Comparison of ENCODE assay signal across 32 cellular contexts in genomic region chr9:97364769-97365490, GRCh38. TPM values are rescaled to one million over a fixed set of nuclear protein-coding genes. Genes with fewer than 3 reads are reported as not detected.
A peak's percentile ranks its signal among the peaks of the same experiment; 100 is the strongest.
DNase-seq lines count a peak whose midpoint lies in the region; ATAC-seq, FAIRE-seq and TF ChIP-seq lines count a peak whose summit lies in the region.
"Had no signal": no experiment of that assay in that cellular context is flagged by ENCODE, and none has a peak within 500 bp of the region (broad histone marks: within the 10 kb centered on the region; RNA-seq: fewer than 3 reads in every experiment).

No MANE protein-coding gene starts in this region.

- intact Hi-C loops in mucosa of descending colon (cut with DNase I, micrococcal nuclease), result no loop called here
- intact Hi-C loops in stomach (cut with DNase I; ENCODE audit: low total_unique reads), result no loop called here

- peaks cover 36 to 52% of the 10 kb centered on the region in 2 donors for H3K36me3 Mint-ChIP-seq in stimulated activated naive B cell treated with anti-CD40 and anti-IgM and Interleukin-4, amounts not matched to agents 10 μg/mL and 1 μg/mL and 100 μg/mL, for 72 hours

- H3K27ac Mint-ChIP-seq in stimulated activated naive B cell treated with anti-CD40 and anti-IgM and Interleukin-4, amounts not matched to agents 10 μg/mL and 1 μg/mL and 100 μg/mL, for 72 hours, result no peak overlapping the region
- H3K27ac Mint-ChIP-seq: activated CD4-positive, alpha-beta memory T cell treated with anti-CD3 and anti-CD28 coated beads, Interleukin-2, amount 10 ng/mL, durations not matched to agents 7 days and 5 days had no signal

- no peak for TF ChIP-seq EP300 in stomach (IDR thresholded peaks at IDR 0.05)

- DNase-seq in GM12892 (ENCODE audit: insufficient read length), result no peak
- DNase-seq in NCI-H345 treated with DMSO at 0.1 percent for 48 hours (lab: John Stamatoyannopoulos, UW; ENCODE audit: unreplicated experiment), result peak; percentile 67
- DNase-seq in RWPE2 (ENCODE audit: low spot score), result no peak
- no peak for DNase-seq in mucosa of descending colon
- DNase-seq in stimulated activated naive B cell treated with anti-CD40 and anti-IgM and Interleukin-4, amounts not matched to agents 10 μg/mL and 1 μg/mL and 100 μg/mL, for 72 hours, result no peak
- no peak for DNase-seq in GDM1 (lab: John Stamatoyannopoulos, UW)
- DNase-seq in stomach, result no peak
- DNase-seq: activated CD4-positive, alpha-beta memory T cell treated with anti-CD3 and anti-CD28 coated beads, Interleukin-2, amount 10 ng/mL, durations not matched to agents 7 days and 5 days; activated CD4-positive, alpha-beta T cell treated with anti-CD3 and anti-CD28 coated beads for 1 hour; activated CD8-positive, alpha-beta memory T cell treated with anti-CD3 and anti-CD28 coated beads, Interleukin-2, amount 50 U/mL, for 48 hours; amygdala; brain microvascular endothelial cell; DND-41; glutamatergic neuron; KG1; mesenchymal stem cell; MG63; NK-92 treated with Interleukin-12 subunit alpha and Interleukin-12 subunit beta, amount 100 ng/mL, for 24 hours; ovary; PC-3; SHP77 treated with DMSO at 0.1 percent for 48 hours; stimulated activated naive CD4-positive, alpha-beta T cell; upper lobe of right lung had no signal

- no peak for TF ChIP-seq POLR2A in GM12892 (IDR thresholded peaks at IDR 0.05; ENCODE audit: low read depth, low read length)
- TF ChIP-seq POLR2A in stomach (IDR thresholded peaks at IDR 0.05), result no peak

- no peaks in the 10 kb centered on the region for H3K27me3 Mint-ChIP-seq in stimulated activated naive B cell treated with anti-CD40 and anti-IgM and Interleukin-4, amounts not matched to agents 10 μg/mL and 1 μg/mL and 100 μg/mL, for 72 hours
- H3K27me3 Mint-ChIP-seq: activated CD4-positive, alpha-beta memory T cell treated with anti-CD3 and anti-CD28 coated beads, Interleukin-2, amount 10 ng/mL, durations not matched to agents 7 days and 5 days had no signal

- H3K27ac ChIP-seq in RWPE2 (ENCODE audit: poor library complexity, severe bottlenecking) (no peak overlapping the region), stomach (no peak overlapping the region)
- H3K27ac ChIP-seq: brain microvascular endothelial cell, left lung, ovary, skin epidermis, suprapubic skin, upper lobe of right lung had no signal

- 68 to 85% (median 74%) methylated on average over 8 of the region's 8 CpGs for WGBS in stomach, 5 donors

- no peaks in the 10 kb centered on the region for H3K27me3 ChIP-seq in RWPE2 (ENCODE audit: insufficient read depth, poor library complexity, severe bottlenecking)
- H3K27me3 ChIP-seq in stomach, result no peaks in the 10 kb centered on the region
- H3K27me3 ChIP-seq: brain microvascular endothelial cell, left lung, MG63, ovary, suprapubic skin, upper lobe of right lung had no signal

- H3K4me1 ChIP-seq in RWPE2 (ENCODE audit: insufficient read depth, poor library complexity, severe bottlenecking) (no peaks in the 10 kb centered on the region), mucosa of descending colon (ENCODE audit: low read depth) (no peaks in the 10 kb centered on the region), stomach (no peaks in the 10 kb centered on the region)
- H3K4me1 ChIP-seq: left lung, suprapubic skin, upper lobe of right lung had no signal

- no peak overlapping the region for H3K4me3 ChIP-seq in RWPE2 (ENCODE audit: severe bottlenecking)
- H3K4me3 ChIP-seq in mucosa of descending colon, result no peak overlapping the region
- H3K4me3 ChIP-seq in stomach, result no peak overlapping the region
- H3K4me3 ChIP-seq: left lung, MG63, ovary, skin epidermis, suprapubic skin, upper lobe of right lung had no signal

- no peaks in the 10 kb centered on the region for H3K36me3 ChIP-seq in RWPE2 (ENCODE audit: low read depth)
- H3K36me3 ChIP-seq in mucosa of descending colon (ENCODE audit: low read depth), result no peaks in the 10 kb centered on the region
- peaks cover 0 to 83% (median 34%) of the 10 kb centered on the region in 4 donors for H3K36me3 ChIP-seq in stomach
- H3K36me3 ChIP-seq: brain microvascular endothelial cell, MG63, upper lobe of right lung had no signal

- peak; percentile 36 for FAIRE-seq in GM12892 (lab: Jason Lieb, UNC)
- FAIRE-seq: colon, GM18507, H54, islet of Langerhans had no signal

- H3K4me1 Mint-ChIP-seq in stimulated activated naive B cell treated with anti-CD40 and anti-IgM and Interleukin-4, amounts not matched to agents 10 μg/mL and 1 μg/mL and 100 μg/mL, for 72 hours, result peaks cover 14 to 32% of the 10 kb centered on the region in 2 donors

- TF ChIP-seq CTCF in RWPE2 (IDR thresholded peaks at IDR 0.05; ENCODE audit: poor library complexity, severe bottlenecking) (no peak), mucosa of descending colon (IDR thresholded peaks at IDR 0.05) (no peak), stomach (IDR thresholded peaks at IDR 0.05) (no peak)

- ATAC-seq in RWPE2 (ENCODE audit: low read depth), result peak; percentile 53; the same call in 2 of the 3 replicates
- ATAC-seq in mucosa of descending colon, result peak; percentile 67
- no peak for ATAC-seq in stimulated activated naive B cell treated with anti-CD40 and anti-IgM and Interleukin-4, amounts not matched to agents 10 μg/mL and 1 μg/mL and 100 μg/mL, for 72 hours (replicated peaks)
- no peak for ATAC-seq in GM18909 (IDR thresholded peaks at IDR 0.05; ENCODE audit: poor library complexity, unreplicated experiment)
- ATAC-seq: activated naive CD4-positive, alpha-beta T cell treated with anti-CD3 and anti-CD28 coated beads, Interleukin-2, amount 50 U/mL, for 72 hours; left lung; PC-3 had no signal

- H3K9me3 ChIP-seq in RWPE2 (ENCODE audit: severe bottlenecking) (peaks cover 2% of the 10 kb centered on the region), mucosa of descending colon (no peaks in the 10 kb centered on the region), stomach (peaks cover 0 to 9% (median 2%) of the 10 kb centered on the region in 4 donors)
- H3K9me3 ChIP-seq: MG63, ovary, suprapubic skin, upper lobe of right lung had no signal

- H3K4me3 Mint-ChIP-seq in stimulated activated naive B cell treated with anti-CD40 and anti-IgM and Interleukin-4, amounts not matched to agents 10 μg/mL and 1 μg/mL and 100 μg/mL, for 72 hours, result no peak overlapping the region
- H3K4me3 Mint-ChIP-seq: activated CD4-positive, alpha-beta memory T cell treated with anti-CD3 and anti-CD28 coated beads, Interleukin-2, amount 10 ng/mL, durations not matched to agents 7 days and 5 days had no signal

- peaks cover 8 to 9% of the 10 kb centered on the region in 2 donors for H3K9me3 Mint-ChIP-seq in stimulated activated naive B cell treated with anti-CD40 and anti-IgM and Interleukin-4, amounts not matched to agents 10 μg/mL and 1 μg/mL and 100 μg/mL, for 72 hours

RNA-seq across cellular contexts. Expression of gene TDRD7, which starts 47.0 kb away (rescaled TPM):
- 13.9 TPM for polyA plus RNA-seq in GM12892 (2012; ENCODE audit: missing spikeins)
- 10 to 100 TPM; 31.1 to 36.6 (median 33.4) TPM for total RNA-seq in mucosa of descending colon
- total RNA-seq in stomach, result 10 to 100 TPM in 3 of 5 donors, 1 to 10 TPM in 2; 4.7 to 20.1 (median 15.6) TPM
- 1 to 10 TPM; 4.8 to 8.6 (median 5.3) TPM for polyA plus RNA-seq in stomach

RNA-seq across cellular contexts. Expression of gene CCDC180, which starts 57.5 kb away (rescaled TPM):
- 1.4 TPM for polyA plus RNA-seq in GM12892 (2012; ENCODE audit: missing spikeins)
- total RNA-seq in mucosa of descending colon (1 to 10 TPM; 5.0 to 5.6 (median 5.1) TPM), stomach (10 to 100 TPM in 1 of 5 donors, 1 to 10 TPM in 4; 4.1 to 16.5 (median 8.1) TPM)
- 1 to 10 TPM; 1.7 to 5.8 (median 2.1) TPM for polyA plus RNA-seq in stomach

Comparison
In these comparisons a context has a peak if more than half of its experiments do, and no peak if none do; other contexts are left out.
1. ATAC-seq: peak in RWPE2 (single experiment) and mucosa of descending colon (single experiment); none in stimulated activated naive B cell treated with anti-CD40 and anti-IgM and Interleukin-4, amounts not matched to agents 10 μg/mL and 1 μg/mL and 100 μg/mL, for 72 hours (0 of 2) and GM18909 (single experiment).